Comparison of ENCODE assay signal across 13 cellular contexts in genomic region chr1:188941986-188942385, GRCh38.
DNase-seq lines count a peak whose midpoint lies in the region; TF ChIP-seq lines count a peak whose summit lies in the region.
"Had no signal": no experiment of that assay in that cellular context is flagged by ENCODE, and none has a peak within 500 bp of the region (broad histone marks: within the 10 kb centered on the region; RNA-seq: fewer than 3 reads in every experiment).

No MANE protein-coding gene starts in this region.

- peak; percentile 49 for DNase-seq in NCI-H82 (lab: John Stamatoyannopoulos, UW)
- peak; percentile 75 for DNase-seq in endodermal cell
- DNase-seq in iPS-NIHi7 (ENCODE audit: extremely low spot score): peak; percentile 12
- DNase-seq in thyroid gland: no peak
- no peak for DNase-seq in amniotic stem cell (lab: John Stamatoyannopoulos, UW)
- DNase-seq in HUDEP-2 (lab: John Stamatoyannopoulos, UW; ENCODE audit: unreplicated experiment in 76 of 76): no peak
- no peak for DNase-seq in activated CD4-positive, alpha-beta T cell treated with anti-CD3 and anti-CD28 coated beads for 1 hour
- DNase-seq: CD8-positive, alpha-beta T cell; COR-L47; DND-41; GDM1 had no signal

- H3K27me3 ChIP-seq in endodermal cell (ENCODE audit: control insufficient read depth, insufficient read depth, low read length, poor library complexity, severe bottlenecking) (no peaks in the 10 kb centered on the region), thyroid gland (no peaks in the 10 kb centered on the region)

- peaks cover 12% of the 10 kb centered on the region for H3K4me1 Mint-ChIP-seq in endodermal cell
- H3K4me1 Mint-ChIP-seq: CD14-positive monocyte had no signal

- H3K36me3 ChIP-seq in endodermal cell (ENCODE audit: control insufficient read depth, insufficient read depth, low read length) (no peaks in the 10 kb centered on the region), thyroid gland (no peaks in the 10 kb centered on the region)

- H3K27me3 Mint-ChIP-seq in endodermal cell (ENCODE audit: insufficient read depth): no peaks in the 10 kb centered on the region

- no peak overlapping the region for H3K9ac ChIP-seq in endodermal cell (ENCODE audit: extremely low read depth, low read length, poor library complexity, severe bottlenecking)

- no peaks in the 10 kb centered on the region for H3K36me3 Mint-ChIP-seq in endodermal cell (ENCODE audit: low read depth)
- H3K36me3 Mint-ChIP-seq: CD14-positive monocyte; CD8-positive, alpha-beta T cell had no signal

- TF ChIP-seq CTCF in endodermal cell (conservative IDR thresholded peaks at IDR 0.05): no peak
- no peak for TF ChIP-seq CTCF in thyroid gland (IDR thresholded peaks at IDR 0.05)

- WGBS in endodermal cell (ENCODE audit: insufficient coverage in 1 of 2, insufficient read length in 1 of 2), 2 experiments: 54% methylated on average over 2 of the region's 2 CpGs; no CpG with 5 or more reads in 1 of the 2 experiments
- 81 to 84% methylated on average over 2 of the region's 2 CpGs for WGBS in thyroid gland, 2 donors

- intact Hi-C loops in thyroid gland (cut with DNase I): no loop called here

- no peaks in the 10 kb centered on the region for H3K4me1 ChIP-seq in endodermal cell (ENCODE audit: control insufficient read depth, insufficient read depth, low read length)
- H3K4me1 ChIP-seq in thyroid gland: no peaks in the 10 kb centered on the region

- no peaks in the 10 kb centered on the region for H3K9me3 Mint-ChIP-seq in endodermal cell
- H3K9me3 Mint-ChIP-seq: CD14-positive monocyte had no signal

- no peak overlapping the region for H3K27ac ChIP-seq in endodermal cell (ENCODE audit: low read depth, low read length)
- no peak overlapping the region for H3K27ac ChIP-seq in thyroid gland
- H3K27ac ChIP-seq: HL-60 had no signal

- no peak overlapping the region for H3K4me3 Mint-ChIP-seq in endodermal cell
- H3K4me3 Mint-ChIP-seq: CD14-positive monocyte; CD8-positive, alpha-beta T cell had no signal

- H3K9me3 ChIP-seq in endodermal cell (ENCODE audit: control insufficient read depth, low read length) (no peaks in the 10 kb centered on the region), thyroid gland (no peaks in the 10 kb centered on the region)

- peak overlapping the region; percentile 10 for H3K27ac Mint-ChIP-seq in endodermal cell
- H3K27ac Mint-ChIP-seq: CD14-positive monocyte; CD8-positive, alpha-beta T cell had no signal

- peak overlapping the region; percentile 53 for H3K4me3 ChIP-seq in endodermal cell (ENCODE audit: low read length)
- H3K4me3 ChIP-seq in thyroid gland (replicated peaks in 1 of 3): no peak overlapping the region

- no peak for TF ChIP-seq POLR2A in thyroid gland (IDR thresholded peaks at IDR 0.05)

Comparison
In these comparisons a context has a peak if more than half of its experiments do, and no peak if none do; other contexts are left out.
1. DNase-seq: peak in NCI-H82 (single experiment), endodermal cell (single experiment) and iPS-NIHi7 (single experiment); none in thyroid gland (0 of 2), amniotic stem cell (single experiment), HUDEP-2 (0 of 76) and activated CD4-positive, alpha-beta T cell treated with anti-CD3 and anti-CD28 coated beads for 1 hour (single experiment).